In the genomic region with DNA sequence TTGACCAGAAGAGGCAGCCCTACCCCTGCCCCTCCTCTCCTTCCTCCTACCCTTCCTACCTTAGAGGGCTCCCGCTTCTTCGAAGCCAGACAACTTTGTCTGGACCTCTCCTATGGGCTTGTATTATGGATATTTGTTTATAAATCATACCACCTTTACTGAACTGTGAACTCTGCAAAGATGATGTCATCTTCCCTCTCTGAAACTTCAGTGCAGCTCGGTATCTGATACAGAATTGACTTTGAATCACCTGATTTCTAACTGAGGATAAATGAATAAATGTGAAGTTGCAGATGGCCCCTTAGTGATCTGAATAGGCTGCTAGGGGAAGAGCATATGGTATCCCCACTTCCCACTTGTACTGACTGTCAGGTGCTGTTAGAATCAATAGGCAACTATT, we compare ENCODE assay signal across 1 cellular context.
TF ChIP-seq lines count a peak whose summit lies in the region.

No MANE protein-coding gene starts in this region.

TF ChIP-seq in K562, 482 proteins besides CTCF, POLR2A, EP300 and RAD21 (continued from another document):
- TF ChIP-seq RBBP5 (IDR thresholded peaks at IDR 0.05; ENCODE audit: borderline replicate concordance, insufficient read depth, low read length, poor library complexity, severe bottlenecking): no peak
